In the genomic region with DNA sequence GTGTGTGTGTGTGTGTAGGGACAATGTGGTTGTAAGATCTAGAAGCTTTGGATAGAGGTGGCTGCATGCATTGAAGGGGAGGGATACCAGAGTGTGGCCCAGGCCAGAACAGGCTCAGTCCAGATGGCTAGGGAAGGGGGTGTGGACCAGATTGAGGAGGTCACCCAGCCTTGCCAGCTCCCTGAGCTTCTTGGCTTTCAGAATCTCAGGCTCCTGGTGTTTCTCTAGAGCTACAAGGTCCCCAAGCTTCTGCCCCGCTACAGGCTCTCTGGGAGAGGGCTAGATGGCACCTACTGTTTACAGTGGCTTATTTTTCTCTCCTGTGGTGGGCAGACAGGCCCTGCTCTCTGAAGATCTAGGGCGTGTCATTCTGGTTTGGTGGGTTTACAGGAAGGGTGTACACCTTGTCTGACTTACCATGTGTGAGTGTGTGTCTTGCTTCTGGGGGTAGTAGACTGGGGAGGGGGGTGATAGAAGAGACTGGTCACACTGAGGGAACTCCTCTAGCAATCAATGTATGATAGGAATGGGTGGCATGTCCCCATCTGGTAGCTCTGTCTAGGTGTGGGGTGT, we compare ENCODE assay signal across 8 cellular contexts. TPM values are rescaled to one million over a fixed set of nuclear protein-coding genes. Genes with fewer than 3 reads are reported as not detected.
DNase-seq lines count a peak whose midpoint lies in the region; ATAC-seq and TF ChIP-seq lines count a peak whose summit lies in the region.

No MANE protein-coding gene starts in this region.

- peak overlapping the region; percentile 90 for H3K4me2 ChIP-seq in smooth muscle cell

- no peaks in the 10 kb centered on the region for H3K36me3 ChIP-seq in smooth muscle cell (ENCODE audit: low read depth)

- peaks cover 65% of the 10 kb centered on the region for H3K4me1 ChIP-seq in smooth muscle cell (ENCODE audit: low read depth)

- no peak for TF ChIP-seq CTCF in GM20000 (IDR thresholded peaks at IDR 0.05; ENCODE audit: extremely low read depth, missing control alignments)
- no peak for TF ChIP-seq CTCF in smooth muscle cell (IDR thresholded peaks at IDR 0.05; ENCODE audit: borderline replicate concordance, insufficient read depth, poor library complexity, severe bottlenecking)

- no peaks in the 10 kb centered on the region for H3K9me3 ChIP-seq in smooth muscle cell (replicated peaks; ENCODE audit: low read depth)

- H2AFZ ChIP-seq in smooth muscle cell (ENCODE audit: low read depth), result no peak overlapping the region

- H3K9ac ChIP-seq in smooth muscle cell (ENCODE audit: low read depth), result no peak overlapping the region

- WGBS in smooth muscle cell (ENCODE audit: low lambda C conversion rate), result 71% methylated on average over 2 of the region's 2 CpGs

- no peaks in the 10 kb centered on the region for H3K27me3 ChIP-seq in smooth muscle cell (ENCODE audit: low read depth)

- H3K4me3 ChIP-seq in smooth muscle cell, result peak overlapping the region; percentile 72

- peaks cover 14% of the 10 kb centered on the region for H3K79me2 ChIP-seq in smooth muscle cell (ENCODE audit: low read depth)

- no peaks in the 10 kb centered on the region for H4K20me1 ChIP-seq in smooth muscle cell (ENCODE audit: low read depth)

- no peak overlapping the region for H3K27ac ChIP-seq in smooth muscle cell (ENCODE audit: low read depth)

- ATAC-seq in SK-N-SH treated with all-trans-retinoic acid at 6 μM for 48 hours (0 out of 3 replicates have a peak, but pooled peaks have one; percentile 5), left ventricle myocardium superior (no peak), HG03025 (IDR thresholded peaks at IDR 0.05; ENCODE audit: low FRiP score, unreplicated experiment) (no peak), GM21717 (IDR thresholded peaks at IDR 0.05; ENCODE audit: unreplicated experiment) (no peak)

- DNase-seq in GM20000 (ENCODE audit: low spot score) (peak; percentile 13), left ventricle myocardium superior (peak; percentile 36), smooth muscle cell (lab: John Stamatoyannopoulos, UW; ENCODE audit: unreplicated experiment) (no peak), glomerular visceral epithelial cell (ENCODE audit: extremely low spot score) (no peak)
- DNase-seq in activated CD4-positive, alpha-beta T cell treated with anti-CD3 and anti-CD28 coated beads for 48 hours, result no peak

- intact Hi-C loops in left ventricle myocardium superior (cut with micrococcal nuclease), result no loop called here

- H3F3A ChIP-seq in smooth muscle cell (ENCODE audit: low read depth), result peaks cover 15% of the 10 kb centered on the region

TF ChIP-seq in SK-N-SH treated with all-trans-retinoic acid at 6 μM for 48 hours, 23 proteins besides CTCF, POLR2A, EP300 and RAD21:
- TF ChIP-seq PPARA (CRISPR knock-in tag; IDR thresholded peaks at IDR 0.05; ENCODE audit: borderline replicate concordance) (no peak), ZFP30 (CRISPR knock-in tag; IDR thresholded peaks at IDR 0.05) (no peak), RARB (CRISPR knock-in tag; IDR thresholded peaks at IDR 0.05) (no peak), ZFP3 (CRISPR knock-in tag; IDR thresholded peaks at IDR 0.05) (no peak), ZC3H10 (CRISPR knock-in tag; IDR thresholded peaks at IDR 0.05) (no peak), TOX (CRISPR knock-in tag; IDR thresholded peaks at IDR 0.05; ENCODE audit: borderline replicate concordance) (no peak), ESRRG (CRISPR knock-in tag; IDR thresholded peaks at IDR 0.05) (no peak), ARNTL (CRISPR knock-in tag; IDR thresholded peaks at IDR 0.05; ENCODE audit: borderline replicate concordance, low read depth) (no peak), OSR1 (CRISPR knock-in tag; IDR thresholded peaks at IDR 0.05) (no peak)
- TF ChIP-seq, protein P1, sequence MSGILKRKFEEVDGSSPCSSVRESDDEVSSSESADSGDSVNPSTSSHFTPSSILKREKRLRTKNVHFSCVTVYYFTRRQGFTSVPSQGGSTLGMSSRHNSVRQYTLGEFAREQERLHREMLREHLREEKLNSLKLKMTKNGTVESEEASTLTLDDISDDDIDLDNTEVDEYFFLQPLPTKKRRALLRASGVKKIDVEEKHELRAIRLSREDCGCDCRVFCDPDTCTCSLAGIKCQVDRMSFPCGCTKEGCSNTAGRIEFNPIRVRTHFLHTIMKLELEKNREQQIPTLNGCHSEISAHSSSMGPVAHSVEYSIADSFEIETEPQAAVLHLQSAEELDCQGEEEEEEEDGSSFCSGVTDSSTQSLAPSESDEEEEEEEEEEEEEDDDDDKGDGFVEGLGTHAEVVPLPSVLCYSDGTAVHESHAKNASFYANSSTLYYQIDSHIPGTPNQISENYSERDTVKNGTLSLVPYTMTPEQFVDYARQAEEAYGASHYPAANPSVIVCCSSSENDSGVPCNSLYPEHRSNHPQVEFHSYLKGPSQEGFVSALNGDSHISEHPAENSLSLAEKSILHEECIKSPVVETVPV (CRISPR knock-in tag; IDR thresholded peaks at IDR 0.05), result no peak
- TF ChIP-seq, protein P2, sequence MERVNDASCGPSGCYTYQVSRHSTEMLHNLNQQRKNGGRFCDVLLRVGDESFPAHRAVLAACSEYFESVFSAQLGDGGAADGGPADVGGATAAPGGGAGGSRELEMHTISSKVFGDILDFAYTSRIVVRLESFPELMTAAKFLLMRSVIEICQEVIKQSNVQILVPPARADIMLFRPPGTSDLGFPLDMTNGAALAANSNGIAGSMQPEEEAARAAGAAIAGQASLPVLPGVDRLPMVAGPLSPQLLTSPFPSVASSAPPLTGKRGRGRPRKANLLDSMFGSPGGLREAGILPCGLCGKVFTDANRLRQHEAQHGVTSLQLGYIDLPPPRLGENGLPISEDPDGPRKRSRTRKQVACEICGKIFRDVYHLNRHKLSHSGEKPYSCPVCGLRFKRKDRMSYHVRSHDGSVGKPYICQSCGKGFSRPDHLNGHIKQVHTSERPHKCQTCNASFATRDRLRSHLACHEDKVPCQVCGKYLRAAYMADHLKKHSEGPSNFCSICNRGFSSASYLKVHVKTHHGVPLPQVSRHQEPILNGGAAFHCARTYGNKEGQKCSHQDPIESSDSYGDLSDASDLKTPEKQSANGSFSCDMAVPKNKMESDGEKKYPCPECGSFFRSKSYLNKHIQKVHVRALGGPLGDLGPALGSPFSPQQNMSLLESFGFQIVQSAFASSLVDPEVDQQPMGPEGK (CRISPR knock-in tag; IDR thresholded peaks at IDR 0.05; ENCODE audit: borderline replicate concordance), result no peak

RNA-seq across cellular contexts. Expression of a gene that starts 1.0 kb away (rescaled TPM):
- total RNA-seq in left ventricle myocardium superior (18.6 TPM), smooth muscle cell (13.6 and 22.5 TPM in 2 replicates)
- polyA plus RNA-seq in smooth muscle cell, result 21.6 and 22.1 TPM in 2 replicates

RNA-seq across cellular contexts. Expression of a gene that starts 22.3 kb away (rescaled TPM):
- total RNA-seq in left ventricle myocardium superior (0.99 TPM), smooth muscle cell (10.4 and 15.1 TPM in 2 replicates)
- polyA plus RNA-seq in smooth muscle cell, result 5.2 and 5.5 TPM in 2 replicates

RNA-seq across cellular contexts. Expression of a gene that starts 54.5 kb away (rescaled TPM):
- total RNA-seq in left ventricle myocardium superior (1.2 TPM), smooth muscle cell (not detected in 2 replicates)
- polyA plus RNA-seq in smooth muscle cell, result 0.27 and 0.30 TPM in 2 replicates

Comparison
In these comparisons a context has a peak if more than half of its experiments do, and no peak if none do; other contexts are left out.
1. DNase-seq: peak in GM20000 (single experiment) and left ventricle myocardium superior (single experiment); none in smooth muscle cell (single experiment), glomerular visceral epithelial cell (single experiment) and activated CD4-positive, alpha-beta T cell treated with anti-CD3 and anti-CD28 coated beads for 48 hours (single experiment).